ENCODE assay signal across 12 cellular contexts in the genomic region with DNA sequence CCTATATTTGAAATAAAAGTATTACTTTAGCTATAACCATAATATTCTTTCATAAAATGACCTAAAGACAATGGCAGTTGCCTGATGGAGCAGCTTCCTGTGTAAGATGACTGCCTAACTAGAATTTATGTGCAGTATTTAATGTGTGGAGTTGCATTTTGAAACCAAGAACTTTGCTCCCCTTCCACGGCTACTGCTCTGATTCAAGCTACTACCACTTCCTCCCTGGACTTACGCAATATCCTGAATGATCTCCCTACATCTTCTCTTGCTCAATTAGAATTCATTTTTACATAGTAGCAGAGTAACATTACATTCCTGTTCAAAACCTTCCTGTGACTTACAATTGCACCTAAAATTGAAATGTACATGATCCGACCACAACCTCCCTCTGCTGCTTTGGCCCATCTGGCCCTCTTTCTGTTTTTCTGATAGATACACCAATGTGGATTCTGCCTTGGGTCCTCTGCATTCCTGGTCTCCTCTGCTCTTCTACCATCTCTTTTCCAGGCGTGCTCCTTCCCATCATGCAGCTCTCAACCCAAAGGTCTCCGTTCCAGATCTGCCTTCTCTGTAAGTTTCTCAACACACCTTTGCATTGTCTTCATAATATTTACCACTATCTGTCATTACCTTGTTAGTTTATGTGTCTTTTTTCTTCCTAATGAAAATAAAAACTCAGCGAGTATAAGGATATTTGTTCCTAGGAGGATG. TPM values are rescaled to one million over a fixed set of nuclear protein-coding genes. Genes with fewer than 3 reads are reported as not detected.
DNase-seq lines count a peak whose midpoint lies in the region; ATAC-seq, FAIRE-seq and TF ChIP-seq lines count a peak whose summit lies in the region.
"Had no signal": no experiment of that assay in that cellular context is flagged by ENCODE, and none has a peak within 500 bp of the region (broad histone marks: within the 10 kb centered on the region; RNA-seq: fewer than 3 reads in every experiment).

No MANE protein-coding gene starts in this region.

- in situ Hi-C loops in HepG2 (cut with HindIII; ENCODE audit: extremely low pct_ligation_motif_present, low pct_unique_long_range_greater_than_20kb): no loop called here

- H3K27me3 ChIP-seq in HepG2 (ENCODE audit: control insufficient read depth in 1 of 2, insufficient read depth in 2 of 2, low read length in 2 of 2): no peaks in the 10 kb centered on the region; a peak in 2 of 5 replicates
- H3K27me3 ChIP-seq: colonic mucosa had no signal

- H3K4me1 Mint-ChIP-seq in activated naive CD8-positive, alpha-beta T cell treated with anti-CD3 and anti-CD28 coated beads, Interleukin-2, amount 10 ng/mL, durations not matched to agents 7 days and 5 days: peaks cover 6% of the 10 kb centered on the region
- H3K4me1 Mint-ChIP-seq: GM23338, nephron, WTC11 had no signal

- no peak for TF ChIP-seq POLR2A in HepG2 (IDR thresholded peaks at IDR 0.05; ENCODE audit: insufficient read depth in 1 of 2, low read depth in 2 of 2, low read length in 2 of 2)

- no peaks in the 10 kb centered on the region for H4K20me1 ChIP-seq in HepG2 (ENCODE audit: insufficient read depth, low read length)

- TF ChIP-seq CTCF in AG09309 (IDR thresholded peaks at IDR 0.05; ENCODE audit: control insufficient read depth, insufficient read depth, low read depth, low read length, missing control alignments): no peak
- no peak for TF ChIP-seq CTCF in HepG2 (CRISPR knock-in tag; IDR thresholded peaks at IDR 0.05)

- peaks cover 1% of the 10 kb centered on the region for H3K9me3 Mint-ChIP-seq in activated naive CD8-positive, alpha-beta T cell treated with anti-CD3 and anti-CD28 coated beads, Interleukin-2, amount 10 ng/mL, durations not matched to agents 7 days and 5 days
- H3K9me3 Mint-ChIP-seq: GM23338 had no signal

- 49% methylated on average over 6 of the region's 6 CpGs for WGBS in HepG2 (ENCODE audit: low lambda C conversion rate)

- no peaks in the 10 kb centered on the region for H3K9me3 ChIP-seq in HepG2 (ENCODE audit: low read length)
- H3K9me3 ChIP-seq: colonic mucosa had no signal

- DNase-seq in AG09309 (ENCODE audit: low read depth): peak; percentile 27
- DNase-seq in activated naive CD8-positive, alpha-beta T cell treated with anti-CD3 and anti-CD28 coated beads, Interleukin-2, amount 10 ng/mL, durations not matched to agents 7 days and 5 days: no peak
- DNase-seq in HepG2 (ENCODE audit: low spot score): peak; percentile 49
- no peak for DNase-seq in DMS153 treated with DMSO at 0.1 percent for 48 hours (lab: John Stamatoyannopoulos, UW; ENCODE audit: unreplicated experiment)
- DNase-seq in DMS 273 (lab: John Stamatoyannopoulos, UW; ENCODE audit: unreplicated experiment): no peak
- DNase-seq: colonic mucosa had no signal

- no peaks in the 10 kb centered on the region for H3K79me2 ChIP-seq in HepG2 (ENCODE audit: insufficient read depth, low read length)

- peaks cover 10% of the 10 kb centered on the region for H3K4me1 ChIP-seq in HepG2 (ENCODE audit: insufficient read depth, low read length)
- H3K4me1 ChIP-seq: colonic mucosa had no signal

- H3K27ac ChIP-seq in HepG2 (ENCODE audit: extremely low read length, insufficient read depth, low read length): no peak overlapping the region
- H3K27ac ChIP-seq: colonic mucosa had no signal

- H3K4me3 ChIP-seq in AG09309 (ENCODE audit: control insufficient read depth, low read depth, low read length): no peak overlapping the region
- H3K4me3 ChIP-seq in HepG2 (replicated peaks in 1 of 3; ENCODE audit: insufficient read depth in 1 of 3, low read depth in 2 of 3, low read length in 3 of 3): peak overlapping the region in 2 of 3 experiments; percentile 25 to 30; a peak in 2 of 6 replicates
- H3K4me3 ChIP-seq: colonic mucosa, GM23338 had no signal

- POLR2A ChIA-PET in activated naive CD8-positive, alpha-beta T cell treated with anti-CD3 and anti-CD28 coated beads, Interleukin-2, amount 10 ng/mL, durations not matched to agents 7 days and 5 days (lab: Charles Lee): interaction anchor here (0.5 to 1.0 kb wide), 2 partner anchors 47 to 76 kb away, joined by 3 read pairs; no protein-coding TSS in a partner anchor
- POLR2A ChIA-PET in HepG2 (lab: Yijun Ruan, JAX): no interaction called here

- peak overlapping the region; percentile 33 for H3K4me3 Mint-ChIP-seq in activated naive CD8-positive, alpha-beta T cell treated with anti-CD3 and anti-CD28 coated beads, Interleukin-2, amount 10 ng/mL, durations not matched to agents 7 days and 5 days
- H3K4me3 Mint-ChIP-seq: GM23338, nephron, WTC11 had no signal

- TF ChIP-seq RAD21 in Ishikawa (IDR thresholded peaks at IDR 0.05; ENCODE audit: low read depth): no peak
- TF ChIP-seq RAD21 in HepG2 (CRISPR knock-in tag; IDR thresholded peaks at IDR 0.05): no peak

- peak overlapping the region; percentile 10 for H3K27ac Mint-ChIP-seq in activated naive CD8-positive, alpha-beta T cell treated with anti-CD3 and anti-CD28 coated beads, Interleukin-2, amount 10 ng/mL, durations not matched to agents 7 days and 5 days
- H3K27ac Mint-ChIP-seq: GM23338, WTC11 had no signal

- H3K27me3 Mint-ChIP-seq in activated naive CD8-positive, alpha-beta T cell treated with anti-CD3 and anti-CD28 coated beads, Interleukin-2, amount 10 ng/mL, durations not matched to agents 7 days and 5 days: no peaks in the 10 kb centered on the region

- H3K9ac ChIP-seq in HepG2 (ENCODE audit: insufficient read depth, low read depth, low read length): no peak overlapping the region

- TF ChIP-seq EP300 in Ishikawa (IDR thresholded peaks at IDR 0.05; ENCODE audit: borderline replicate concordance) (no peak), HepG2 (IDR thresholded peaks at IDR 0.05; ENCODE audit: low read depth in 2 of 2, low read length in 2 of 2) (no peak; a peak in 1 of 4 replicates), HepG2 (CRISPR knock-in tag; IDR thresholded peaks at IDR 0.05; ENCODE audit: borderline replicate concordance) (no peak)

- CTCF ChIA-PET in HepG2 (lab: Yijun Ruan, JAX; ENCODE audit: low intra/inter-chr PET ratio, low total read pairs): no interaction called here

- no peaks in the 10 kb centered on the region for H3K36me3 ChIP-seq in HepG2 (replicated peaks in 1 of 2; ENCODE audit: control insufficient read depth in 1 of 2, insufficient read depth in 2 of 2, low read length in 2 of 2)
- H3K36me3 ChIP-seq: colonic mucosa had no signal

- H2AFZ ChIP-seq in HepG2 (ENCODE audit: low read length): peak overlapping the region; percentile 81
- H2AFZ ChIP-seq: GM23338 had no signal

- ATAC-seq in activated naive CD8-positive, alpha-beta T cell treated with anti-CD3 and anti-CD28 coated beads, Interleukin-2, amount 10 ng/mL, durations not matched to agents 7 days and 5 days (ENCODE audit: low read depth): peak; percentile 85
- peak; percentile 74 for ATAC-seq in HepG2
- no peak for ATAC-seq in GM21526 (IDR thresholded peaks at IDR 0.05; ENCODE audit: low FRiP score, unreplicated experiment)
- no peak for ATAC-seq in HG02870 (IDR thresholded peaks at IDR 0.05; ENCODE audit: unreplicated experiment)
- ATAC-seq: GM23338, WTC11 had no signal

- no peaks in the 10 kb centered on the region for H3K36me3 Mint-ChIP-seq in activated naive CD8-positive, alpha-beta T cell treated with anti-CD3 and anti-CD28 coated beads, Interleukin-2, amount 10 ng/mL, durations not matched to agents 7 days and 5 days
- H3K36me3 Mint-ChIP-seq: WTC11 had no signal

- peak overlapping the region; percentile 41 for H3K4me2 ChIP-seq in HepG2 (ENCODE audit: low read depth, low read length)
- H3K4me2 ChIP-seq: GM23338 had no signal

- intact Hi-C loops in HepG2 (cut with micrococcal nuclease; ENCODE audit: unreplicated experiment): loop anchor here (5.0 kb wide), 1 partner anchor 145 kb away; no protein-coding TSS in a partner anchor

- peak; percentile 54 for FAIRE-seq in HepG2 (lab: Jason Lieb, UNC)

- no TSS peak for BruUV-seq in HepG2 (replicated peaks; lab: Mats Ljungman, UMichigan)

TF ChIP-seq in Ishikawa, 13 proteins besides CTCF, POLR2A, EP300 and RAD21 (continues in another document):
- TF ChIP-seq FOXM1 (IDR thresholded peaks at IDR 0.05; ENCODE audit: borderline replicate concordance, low read depth): no peak
- no peak for TF ChIP-seq YY1 (IDR thresholded peaks at IDR 0.05; ENCODE audit: low read depth)
- TF ChIP-seq CEBPB (IDR thresholded peaks at IDR 0.05): peak; percentile 86

TF ChIP-seq in HepG2, 621 proteins besides CTCF, POLR2A, EP300 and RAD21 (continues in another document):
- no peak for TF ChIP-seq ZFX (CRISPR knock-in tag; IDR thresholded peaks at IDR 0.05; ENCODE audit: low read depth)

RNA-seq across cellular contexts. Expression of gene USP25, which starts 47.4 kb away (rescaled TPM):
- total RNA-seq in activated naive CD8-positive, alpha-beta T cell treated with anti-CD3 and anti-CD28 coated beads, Interleukin-2, amount 10 ng/mL, durations not matched to agents 7 days and 5 days: 10 to 100 TPM; 70.4 to 73.4 TPM
- total RNA-seq in HepG2 (2016; rRNA removed; fragmentation: Illumina TruSeq; extraction: Trizol): 26.3 and 34.5 TPM in 2 replicates
- total RNA-seq in HepG2 (2016; cell fraction: cytosol; rRNA removed; fragmentation: Illumina TruSeq; extraction: Trizol; ENCODE audit: low read depth): 13.2 and 14.9 TPM in 2 replicates
- 26.0 and 33.3 TPM in 2 replicates for total RNA-seq in HepG2 (2016; cell fraction: insoluble cytoplasmic fraction; rRNA removed; fragmentation: Illumina TruSeq; extraction: Trizol)
- 22.1 and 27.5 TPM in 2 replicates for total RNA-seq in HepG2 (2016; cell fraction: membrane; rRNA removed; fragmentation: Illumina TruSeq; extraction: Trizol)
- 43.3 and 47.3 TPM in 2 replicates for total RNA-seq in HepG2 (2016; cell fraction: nucleus; rRNA removed; fragmentation: Illumina TruSeq; extraction: Trizol)
- 9.5 and 12.4 TPM in 2 replicates for polyA plus RNA-seq in HepG2 (2011; rRNA removed)
- 4.4 and 7.8 TPM in 2 replicates for polyA plus RNA-seq in HepG2 (2011; cell fraction: cytosol; rRNA removed)
- 6.4 and 8.8 TPM in 2 replicates for polyA plus RNA-seq in HepG2 (2011; cell fraction: nucleus; rRNA removed)
- polyA plus RNA-seq in HepG2 (2012): 18.5 and 21.8 TPM in 2 replicates
- polyA plus RNA-seq in HepG2 (2016; cell fraction: cytosol; fragmentation: Illumina TruSeq; extraction: Trizol; ENCODE audit: low read depth): 2.3 and 2.6 TPM in 2 replicates
- 22.3 and 24.0 TPM in 2 replicates for polyA plus RNA-seq in HepG2 (2016; cell fraction: insoluble cytoplasmic fraction; fragmentation: Illumina TruSeq; extraction: Trizol; ENCODE audit: low read depth)
- 6.8 and 8.8 TPM in 2 replicates for polyA plus RNA-seq in HepG2 (2016; cell fraction: membrane; fragmentation: Illumina TruSeq; extraction: Trizol; ENCODE audit: low read depth)
- 15.4 and 17.1 TPM in 2 replicates for polyA plus RNA-seq in HepG2 (2016; cell fraction: nucleus; fragmentation: Illumina TruSeq; extraction: Trizol; ENCODE audit: insufficient read depth, low read depth)
- 17.2 and 27.7 TPM in 2 replicates for polyA minus RNA-seq in HepG2 (2011; rRNA and poly(A)+ RNA removed; ENCODE audit: low replicate concordance)
- 15.7 and 25.4 TPM in 2 replicates for polyA minus RNA-seq in HepG2 (2011; cell fraction: cytosol; rRNA and poly(A)+ RNA removed)
- polyA minus RNA-seq in HepG2 (2011; cell fraction: nucleus; rRNA and poly(A)+ RNA removed): 121 and 136 TPM in 2 replicates

Comparison
In these comparisons a context has a peak if more than half of its experiments do, and no peak if none do; other contexts are left out.
1. DNase-seq: peak in AG09309 (single experiment) and HepG2 (single experiment); none in activated naive CD8-positive, alpha-beta T cell treated with anti-CD3 and anti-CD28 coated beads, Interleukin-2, amount 10 ng/mL, durations not matched to agents 7 days and 5 days (single experiment), DMS153 treated with DMSO at 0.1 percent for 48 hours (single experiment) and DMS 273 (single experiment).
2. ATAC-seq: peak in activated naive CD8-positive, alpha-beta T cell treated with anti-CD3 and anti-CD28 coated beads, Interleukin-2, amount 10 ng/mL, durations not matched to agents 7 days and 5 days (single experiment) and HepG2 (single experiment); none in GM21526 (single experiment) and HG02870 (single experiment).